In the genomic region with DNA sequence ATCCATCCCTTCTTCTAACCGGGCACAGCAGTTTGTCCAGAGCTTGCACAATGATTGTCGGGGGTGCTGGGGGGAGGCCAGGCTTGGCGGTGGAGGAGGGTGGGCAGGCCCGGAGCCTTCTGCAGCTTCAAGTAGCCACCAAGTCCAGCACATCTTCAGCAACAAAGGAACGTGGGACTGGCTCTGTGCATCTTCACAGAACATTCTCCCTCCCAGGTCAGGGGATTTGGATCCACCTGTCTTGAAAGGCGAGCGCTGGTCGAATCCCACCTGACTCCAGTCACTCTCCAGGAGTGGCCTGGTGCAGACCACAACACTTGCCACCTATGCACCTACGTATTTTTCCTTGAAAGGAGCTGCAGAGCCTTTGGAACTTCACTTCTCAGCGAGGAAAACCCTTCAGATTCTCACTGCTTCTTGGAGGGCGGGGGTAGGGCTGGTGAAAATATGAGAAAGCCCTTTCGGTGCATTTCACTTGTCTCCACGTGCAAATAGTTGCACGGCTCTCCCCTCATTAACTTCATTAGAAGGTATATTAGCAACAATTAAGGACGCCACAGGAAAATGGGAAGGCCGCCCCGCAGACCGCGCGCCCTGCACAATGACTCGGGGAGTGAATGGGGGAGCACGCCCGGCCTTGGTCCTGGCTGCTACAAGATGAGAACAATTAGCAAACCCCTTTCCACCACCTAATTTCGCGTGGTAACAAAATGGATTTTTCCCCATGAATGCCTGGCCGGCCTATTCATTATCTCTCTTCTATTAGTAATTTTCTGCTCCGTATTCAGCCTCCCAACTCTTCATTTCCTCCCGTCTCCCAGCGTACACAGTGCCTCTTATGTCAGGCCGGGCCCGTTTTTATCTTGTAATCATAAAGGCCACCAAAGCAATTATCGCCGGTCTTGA, we compare ENCODE assay signal across 3 cellular contexts.
A peak's percentile ranks its signal among the peaks of the same experiment; 100 is the strongest.
TF ChIP-seq lines count a peak whose summit lies in the region.

No MANE protein-coding gene starts in this region.

TF ChIP-seq in SK-N-SH, 30 proteins besides CTCF, POLR2A, EP300 and RAD21:
- TF ChIP-seq RCOR1 (IDR thresholded peaks at IDR 0.05; ENCODE audit: low read length) = no peak
- TF ChIP-seq, protein P1, sequence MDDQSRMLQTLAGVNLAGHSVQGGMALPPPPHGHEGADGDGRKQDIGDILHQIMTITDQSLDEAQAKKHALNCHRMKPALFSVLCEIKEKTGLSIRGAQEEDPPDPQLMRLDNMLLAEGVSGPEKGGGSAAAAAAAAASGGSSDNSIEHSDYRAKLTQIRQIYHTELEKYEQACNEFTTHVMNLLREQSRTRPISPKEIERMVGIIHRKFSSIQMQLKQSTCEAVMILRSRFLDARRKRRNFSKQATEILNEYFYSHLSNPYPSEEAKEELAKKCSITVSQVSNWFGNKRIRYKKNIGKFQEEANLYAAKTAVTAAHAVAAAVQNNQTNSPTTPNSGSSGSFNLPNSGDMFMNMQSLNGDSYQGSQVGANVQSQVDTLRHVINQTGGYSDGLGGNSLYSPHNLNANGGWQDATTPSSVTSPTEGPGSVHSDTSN (IDR thresholded peaks at IDR 0.05) = no peak

TF ChIP-seq in SK-N-SH treated with all-trans-retinoic acid at 6 μM for 48 hours, 23 proteins besides CTCF, POLR2A, EP300 and RAD21:
- no peak for TF ChIP-seq BACH2 (CRISPR knock-in tag; IDR thresholded peaks at IDR 0.05; ENCODE audit: borderline replicate concordance)

TF ChIP-seq in H1, 55 proteins besides CTCF, POLR2A, EP300 and RAD21:
- TF ChIP-seq SAP30 (IDR thresholded peaks at IDR 0.05; ENCODE audit: insufficient read depth, insufficient replicate concordance, low read length) (no peak), EZH2 (IDR thresholded peaks at IDR 0.05; ENCODE audit: low read depth, low read length, severe bottlenecking) (peak; percentile 81), RNF2 (IDR thresholded peaks at IDR 0.05; ENCODE audit: borderline replicate concordance, low read depth, low read length, missing control alignments, poor library complexity, severe bottlenecking) (peak; percentile 90), KDM5A (IDR thresholded peaks at IDR 0.05; ENCODE audit: low read length) (no peak), YY1 (IDR thresholded peaks at IDR 0.05; ENCODE audit: low read depth, low read length) (no peak), SUZ12 (IDR thresholded peaks at IDR 0.05; ENCODE audit: low read length) (peak; percentile 63), RFX5 (IDR thresholded peaks at IDR 0.05; ENCODE audit: borderline replicate concordance, low read depth, low read length) (no peak), SP4 (IDR thresholded peaks at IDR 0.05; ENCODE audit: low read length) (no peak), ATF3 (IDR thresholded peaks at IDR 0.05; ENCODE audit: insufficient read depth, low read depth, low read length) (no peak), PHF8 (conservative IDR thresholded peaks at IDR 0.05; ENCODE audit: low read depth, low read length) (no peak), POLR2AphosphoS5 (IDR thresholded peaks at IDR 0.05; ENCODE audit: low read depth, low read length) (no peak), SIX5 (IDR thresholded peaks at IDR 0.05; ENCODE audit: low read depth, low read length) (no peak), ASH2L (IDR thresholded peaks at IDR 0.05; ENCODE audit: low read length) (no peak), EGR1 (IDR thresholded peaks at IDR 0.05; ENCODE audit: borderline replicate concordance, low read depth, low read length) (no peak), CBX8 (IDR thresholded peaks at IDR 0.05; ENCODE audit: borderline replicate concordance, low read depth, low read length) (peak; percentile 45; the same call in 1 of the 2 replicates), TAF7 (optimal IDR thresholded peaks at IDR 0.05; ENCODE audit: borderline replicate concordance, low read depth, low read length) (no peak), HDAC6 (IDR thresholded peaks at IDR 0.05; ENCODE audit: low read depth, low read length) (no peak), HDAC2 (IDR thresholded peaks at IDR 0.05; ENCODE audit: borderline replicate concordance in 1 of 2, low read depth in 2 of 2, low read length in 2 of 2) (no peak), USF2 (IDR thresholded peaks at IDR 0.05; ENCODE audit: low read length) (no peak), TCF12 (IDR thresholded peaks at IDR 0.05; ENCODE audit: low read depth, low read length) (no peak), CHD2 (IDR thresholded peaks at IDR 0.05; ENCODE audit: low read length) (no peak), SIRT6 (IDR thresholded peaks at IDR 0.05; ENCODE audit: low read length) (no peak), FOSL1 (IDR thresholded peaks at IDR 0.05; ENCODE audit: insufficient read depth, low read depth, low read length) (no peak), SRF (IDR thresholded peaks at IDR 0.05; ENCODE audit: low read depth, low read length) (no peak), TAF1 (IDR thresholded peaks at IDR 0.05; ENCODE audit: low read depth, low read length) (no peak)
- TF ChIP-seq, protein P2, sequence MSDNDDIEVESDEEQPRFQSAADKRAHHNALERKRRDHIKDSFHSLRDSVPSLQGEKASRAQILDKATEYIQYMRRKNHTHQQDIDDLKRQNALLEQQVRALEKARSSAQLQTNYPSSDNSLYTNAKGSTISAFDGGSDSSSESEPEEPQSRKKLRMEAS (IDR thresholded peaks at IDR 0.05) = no peak
